ENCODE assay signal across 1 cellular context in genomic region chr16:955766-956165, GRCh38. TPM values are rescaled to one million over a fixed set of nuclear protein-coding genes. Genes with fewer than 3 reads are reported as not detected.
"Had no signal": no experiment of that assay in that cellular context is flagged by ENCODE, and none has a peak within 500 bp of the region (broad histone marks: within the 10 kb centered on the region; RNA-seq: fewer than 3 reads in every experiment).

No MANE protein-coding gene starts in this region.

RNA-seq across cellular contexts. Expression of gene LMF1, which starts 15.0 kb away (rescaled TPM):
- total RNA-seq: HT1080 had no signal

RNA-seq across cellular contexts. Expression of gene SOX8, which starts 25.8 kb away (rescaled TPM):
- total RNA-seq: HT1080 had no signal
